Comparison of ENCODE assay signal across 9 cellular contexts in genomic region chr11:2832718-2833020, GRCh38. TPM values are rescaled to one million over a fixed set of nuclear protein-coding genes. Genes with fewer than 3 reads are reported as not detected.
"Had no signal": no experiment of that assay in that cellular context is flagged by ENCODE, and none has a peak within 500 bp of the region (broad histone marks: within the 10 kb centered on the region; RNA-seq: fewer than 3 reads in every experiment).

No MANE protein-coding gene starts in this region.

- H3K27ac ChIP-seq: HL-60 had no signal

- DNase-seq: H7, HFFc6, KBM-7 had no signal

- H3K4me3 ChIP-seq: GM23338, HAP-1 had no signal

- FAIRE-seq: HepG2 had no signal

- H3K4me1 ChIP-seq: HAP-1 had no signal

- H2AFZ ChIP-seq: GM23338 had no signal

- H3K4me2 ChIP-seq: GM23338 had no signal

- ATAC-seq: GM23338, HCT116, HepG2 had no signal

- H3K36me3 ChIP-seq: HAP-1 had no signal

RNA-seq across cellular contexts. Expression of gene CDKN1C, which starts 52.9 kb away (rescaled TPM):
- total RNA-seq: HepG2 had no signal
- polyA plus RNA-seq: HepG2, IgD-negative memory B cell had no signal
